In the genomic region with DNA sequence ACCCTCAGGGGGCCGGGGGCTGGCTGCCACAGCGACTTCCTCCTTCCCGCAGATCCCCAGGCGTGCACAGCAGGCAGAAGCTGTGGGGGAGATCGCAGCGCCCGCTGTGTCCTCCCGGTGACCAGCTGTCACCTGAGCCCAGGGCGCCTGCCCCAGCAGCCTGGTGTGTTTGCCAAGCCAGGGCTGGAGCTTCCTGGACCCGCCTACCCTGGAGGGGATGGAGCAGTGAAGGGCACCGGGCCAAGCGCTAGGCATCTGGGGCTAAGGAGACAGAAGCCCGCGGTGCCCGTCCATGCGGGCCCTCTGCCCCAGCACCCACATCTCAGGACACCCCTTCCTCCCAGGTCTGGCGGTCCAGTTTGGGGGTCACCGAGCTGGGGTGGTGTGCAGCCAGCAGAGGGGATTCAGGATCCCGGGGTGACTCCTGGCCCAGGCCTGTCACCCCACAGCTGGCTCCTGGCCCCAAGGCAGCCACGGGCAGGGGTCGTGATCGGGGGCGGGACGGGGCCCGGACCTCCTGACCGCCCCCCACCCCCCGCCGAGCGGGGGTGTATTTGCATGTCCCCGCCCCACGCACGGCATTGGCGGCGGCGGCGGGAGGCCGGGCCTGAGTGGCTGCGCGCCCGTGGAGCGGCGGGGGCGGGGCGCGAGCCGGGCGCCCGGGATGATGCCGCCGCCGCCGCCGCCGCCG, we compare ENCODE assay signal across 1 cellular context.
TF ChIP-seq lines count a peak whose summit lies in the region.

A gene with protein sequence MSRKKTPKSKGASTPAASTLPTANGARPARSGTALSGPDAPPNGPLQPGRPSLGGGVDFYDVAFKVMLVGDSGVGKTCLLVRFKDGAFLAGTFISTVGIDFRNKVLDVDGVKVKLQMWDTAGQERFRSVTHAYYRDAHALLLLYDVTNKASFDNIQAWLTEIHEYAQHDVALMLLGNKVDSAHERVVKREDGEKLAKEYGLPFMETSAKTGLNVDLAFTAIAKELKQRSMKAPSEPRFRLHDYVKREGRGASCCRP (plus strand): TSS at position 645 of the 691 bp plus-strand sequence. CDS start 159 bp downstream, outside the sequence.

TF ChIP-seq in HepG2, 621 proteins besides CTCF, POLR2A, EP300 and RAD21 (continued from another document and continues in another):
- TF ChIP-seq, protein P1, sequence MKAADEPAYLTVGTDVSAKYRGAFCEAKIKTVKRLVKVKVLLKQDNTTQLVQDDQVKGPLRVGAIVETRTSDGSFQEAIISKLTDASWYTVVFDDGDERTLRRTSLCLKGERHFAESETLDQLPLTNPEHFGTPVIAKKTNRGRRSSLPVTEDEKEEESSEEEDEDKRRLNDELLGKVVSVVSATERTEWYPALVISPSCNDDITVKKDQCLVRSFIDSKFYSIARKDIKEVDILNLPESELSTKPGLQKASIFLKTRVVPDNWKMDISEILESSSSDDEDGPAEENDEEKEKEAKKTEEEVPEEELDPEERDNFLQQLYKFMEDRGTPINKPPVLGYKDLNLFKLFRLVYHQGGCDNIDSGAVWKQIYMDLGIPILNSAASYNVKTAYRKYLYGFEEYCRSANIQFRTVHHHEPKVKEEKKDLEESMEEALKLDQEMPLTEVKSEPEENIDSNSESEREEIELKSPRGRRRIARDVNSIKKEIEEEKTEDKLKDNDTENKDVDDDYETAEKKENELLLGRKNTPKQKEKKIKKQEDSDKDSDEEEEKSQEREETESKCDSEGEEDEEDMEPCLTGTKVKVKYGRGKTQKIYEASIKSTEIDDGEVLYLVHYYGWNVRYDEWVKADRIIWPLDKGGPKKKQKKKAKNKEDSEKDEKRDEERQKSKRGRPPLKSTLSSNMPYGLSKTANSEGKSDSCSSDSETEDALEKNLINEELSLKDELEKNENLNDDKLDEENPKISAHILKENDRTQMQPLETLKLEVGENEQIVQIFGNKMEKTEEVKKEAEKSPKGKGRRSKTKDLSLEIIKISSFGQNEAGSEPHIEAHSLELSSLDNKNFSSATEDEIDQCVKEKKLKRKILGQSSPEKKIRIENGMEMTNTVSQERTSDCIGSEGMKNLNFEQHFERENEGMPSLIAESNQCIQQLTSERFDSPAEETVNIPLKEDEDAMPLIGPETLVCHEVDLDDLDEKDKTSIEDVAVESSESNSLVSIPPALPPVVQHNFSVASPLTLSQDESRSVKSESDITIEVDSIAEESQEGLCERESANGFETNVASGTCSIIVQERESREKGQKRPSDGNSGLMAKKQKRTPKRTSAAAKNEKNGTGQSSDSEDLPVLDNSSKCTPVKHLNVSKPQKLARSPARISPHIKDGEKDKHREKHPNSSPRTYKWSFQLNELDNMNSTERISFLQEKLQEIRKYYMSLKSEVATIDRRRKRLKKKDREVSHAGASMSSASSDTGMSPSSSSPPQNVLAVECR (CRISPR knock-in tag; IDR thresholded peaks at IDR 0.05; ENCODE audit: borderline replicate concordance): peak; percentile 68; the same call in 1 of the 2 replicates
- TF ChIP-seq, protein P2, sequence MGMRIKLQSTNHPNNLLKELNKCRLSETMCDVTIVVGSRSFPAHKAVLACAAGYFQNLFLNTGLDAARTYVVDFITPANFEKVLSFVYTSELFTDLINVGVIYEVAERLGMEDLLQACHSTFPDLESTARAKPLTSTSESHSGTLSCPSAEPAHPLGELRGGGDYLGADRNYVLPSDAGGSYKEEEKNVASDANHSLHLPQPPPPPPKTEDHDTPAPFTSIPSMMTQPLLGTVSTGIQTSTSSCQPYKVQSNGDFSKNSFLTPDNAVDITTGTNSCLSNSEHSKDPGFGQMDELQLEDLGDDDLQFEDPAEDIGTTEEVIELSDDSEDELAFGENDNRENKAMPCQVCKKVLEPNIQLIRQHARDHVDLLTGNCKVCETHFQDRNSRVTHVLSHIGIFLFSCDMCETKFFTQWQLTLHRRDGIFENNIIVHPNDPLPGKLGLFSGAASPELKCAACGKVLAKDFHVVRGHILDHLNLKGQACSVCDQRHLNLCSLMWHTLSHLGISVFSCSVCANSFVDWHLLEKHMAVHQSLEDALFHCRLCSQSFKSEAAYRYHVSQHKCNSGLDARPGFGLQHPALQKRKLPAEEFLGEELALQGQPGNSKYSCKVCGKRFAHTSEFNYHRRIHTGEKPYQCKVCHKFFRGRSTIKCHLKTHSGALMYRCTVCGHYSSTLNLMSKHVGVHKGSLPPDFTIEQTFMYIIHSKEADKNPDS (CRISPR knock-in tag; IDR thresholded peaks at IDR 0.05): no peak
- TF ChIP-seq ZNF775 (CRISPR knock-in tag; IDR thresholded peaks at IDR 0.05; ENCODE audit: borderline replicate concordance): no peak
- TF ChIP-seq DPF2 (CRISPR knock-in tag; IDR thresholded peaks at IDR 0.05; ENCODE audit: borderline replicate concordance, low read depth): no peak
- TF ChIP-seq ZNF816 (CRISPR knock-in tag; IDR thresholded peaks at IDR 0.05; ENCODE audit: borderline replicate concordance): no peak
- TF ChIP-seq, protein P3, sequence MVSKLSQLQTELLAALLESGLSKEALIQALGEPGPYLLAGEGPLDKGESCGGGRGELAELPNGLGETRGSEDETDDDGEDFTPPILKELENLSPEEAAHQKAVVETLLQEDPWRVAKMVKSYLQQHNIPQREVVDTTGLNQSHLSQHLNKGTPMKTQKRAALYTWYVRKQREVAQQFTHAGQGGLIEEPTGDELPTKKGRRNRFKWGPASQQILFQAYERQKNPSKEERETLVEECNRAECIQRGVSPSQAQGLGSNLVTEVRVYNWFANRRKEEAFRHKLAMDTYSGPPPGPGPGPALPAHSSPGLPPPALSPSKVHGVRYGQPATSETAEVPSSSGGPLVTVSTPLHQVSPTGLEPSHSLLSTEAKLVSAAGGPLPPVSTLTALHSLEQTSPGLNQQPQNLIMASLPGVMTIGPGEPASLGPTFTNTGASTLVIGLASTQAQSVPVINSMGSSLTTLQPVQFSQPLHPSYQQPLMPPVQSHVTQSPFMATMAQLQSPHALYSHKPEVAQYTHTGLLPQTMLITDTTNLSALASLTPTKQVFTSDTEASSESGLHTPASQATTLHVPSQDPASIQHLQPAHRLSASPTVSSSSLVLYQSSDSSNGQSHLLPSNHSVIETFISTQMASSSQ (IDR thresholded peaks at IDR 0.05; ENCODE audit: low read depth): no peak
- TF ChIP-seq, protein P3 (CRISPR knock-in tag; IDR thresholded peaks at IDR 0.05; ENCODE audit: borderline replicate concordance): no peak
- TF ChIP-seq, protein P4, sequence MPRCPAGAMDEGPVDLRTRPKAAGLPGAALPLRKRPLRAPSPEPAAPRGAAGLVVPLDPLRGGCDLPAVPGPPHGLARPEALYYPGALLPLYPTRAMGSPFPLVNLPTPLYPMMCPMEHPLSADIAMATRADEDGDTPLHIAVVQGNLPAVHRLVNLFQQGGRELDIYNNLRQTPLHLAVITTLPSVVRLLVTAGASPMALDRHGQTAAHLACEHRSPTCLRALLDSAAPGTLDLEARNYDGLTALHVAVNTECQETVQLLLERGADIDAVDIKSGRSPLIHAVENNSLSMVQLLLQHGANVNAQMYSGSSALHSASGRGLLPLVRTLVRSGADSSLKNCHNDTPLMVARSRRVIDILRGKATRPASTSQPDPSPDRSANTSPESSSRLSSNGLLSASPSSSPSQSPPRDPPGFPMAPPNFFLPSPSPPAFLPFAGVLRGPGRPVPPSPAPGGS (CRISPR knock-in tag; IDR thresholded peaks at IDR 0.05): no peak
- no peak for TF ChIP-seq ZNF709 (CRISPR knock-in tag; IDR thresholded peaks at IDR 0.05)
- no peak for TF ChIP-seq ZNF777 (CRISPR knock-in tag; IDR thresholded peaks at IDR 0.05)
- TF ChIP-seq, protein P5, sequence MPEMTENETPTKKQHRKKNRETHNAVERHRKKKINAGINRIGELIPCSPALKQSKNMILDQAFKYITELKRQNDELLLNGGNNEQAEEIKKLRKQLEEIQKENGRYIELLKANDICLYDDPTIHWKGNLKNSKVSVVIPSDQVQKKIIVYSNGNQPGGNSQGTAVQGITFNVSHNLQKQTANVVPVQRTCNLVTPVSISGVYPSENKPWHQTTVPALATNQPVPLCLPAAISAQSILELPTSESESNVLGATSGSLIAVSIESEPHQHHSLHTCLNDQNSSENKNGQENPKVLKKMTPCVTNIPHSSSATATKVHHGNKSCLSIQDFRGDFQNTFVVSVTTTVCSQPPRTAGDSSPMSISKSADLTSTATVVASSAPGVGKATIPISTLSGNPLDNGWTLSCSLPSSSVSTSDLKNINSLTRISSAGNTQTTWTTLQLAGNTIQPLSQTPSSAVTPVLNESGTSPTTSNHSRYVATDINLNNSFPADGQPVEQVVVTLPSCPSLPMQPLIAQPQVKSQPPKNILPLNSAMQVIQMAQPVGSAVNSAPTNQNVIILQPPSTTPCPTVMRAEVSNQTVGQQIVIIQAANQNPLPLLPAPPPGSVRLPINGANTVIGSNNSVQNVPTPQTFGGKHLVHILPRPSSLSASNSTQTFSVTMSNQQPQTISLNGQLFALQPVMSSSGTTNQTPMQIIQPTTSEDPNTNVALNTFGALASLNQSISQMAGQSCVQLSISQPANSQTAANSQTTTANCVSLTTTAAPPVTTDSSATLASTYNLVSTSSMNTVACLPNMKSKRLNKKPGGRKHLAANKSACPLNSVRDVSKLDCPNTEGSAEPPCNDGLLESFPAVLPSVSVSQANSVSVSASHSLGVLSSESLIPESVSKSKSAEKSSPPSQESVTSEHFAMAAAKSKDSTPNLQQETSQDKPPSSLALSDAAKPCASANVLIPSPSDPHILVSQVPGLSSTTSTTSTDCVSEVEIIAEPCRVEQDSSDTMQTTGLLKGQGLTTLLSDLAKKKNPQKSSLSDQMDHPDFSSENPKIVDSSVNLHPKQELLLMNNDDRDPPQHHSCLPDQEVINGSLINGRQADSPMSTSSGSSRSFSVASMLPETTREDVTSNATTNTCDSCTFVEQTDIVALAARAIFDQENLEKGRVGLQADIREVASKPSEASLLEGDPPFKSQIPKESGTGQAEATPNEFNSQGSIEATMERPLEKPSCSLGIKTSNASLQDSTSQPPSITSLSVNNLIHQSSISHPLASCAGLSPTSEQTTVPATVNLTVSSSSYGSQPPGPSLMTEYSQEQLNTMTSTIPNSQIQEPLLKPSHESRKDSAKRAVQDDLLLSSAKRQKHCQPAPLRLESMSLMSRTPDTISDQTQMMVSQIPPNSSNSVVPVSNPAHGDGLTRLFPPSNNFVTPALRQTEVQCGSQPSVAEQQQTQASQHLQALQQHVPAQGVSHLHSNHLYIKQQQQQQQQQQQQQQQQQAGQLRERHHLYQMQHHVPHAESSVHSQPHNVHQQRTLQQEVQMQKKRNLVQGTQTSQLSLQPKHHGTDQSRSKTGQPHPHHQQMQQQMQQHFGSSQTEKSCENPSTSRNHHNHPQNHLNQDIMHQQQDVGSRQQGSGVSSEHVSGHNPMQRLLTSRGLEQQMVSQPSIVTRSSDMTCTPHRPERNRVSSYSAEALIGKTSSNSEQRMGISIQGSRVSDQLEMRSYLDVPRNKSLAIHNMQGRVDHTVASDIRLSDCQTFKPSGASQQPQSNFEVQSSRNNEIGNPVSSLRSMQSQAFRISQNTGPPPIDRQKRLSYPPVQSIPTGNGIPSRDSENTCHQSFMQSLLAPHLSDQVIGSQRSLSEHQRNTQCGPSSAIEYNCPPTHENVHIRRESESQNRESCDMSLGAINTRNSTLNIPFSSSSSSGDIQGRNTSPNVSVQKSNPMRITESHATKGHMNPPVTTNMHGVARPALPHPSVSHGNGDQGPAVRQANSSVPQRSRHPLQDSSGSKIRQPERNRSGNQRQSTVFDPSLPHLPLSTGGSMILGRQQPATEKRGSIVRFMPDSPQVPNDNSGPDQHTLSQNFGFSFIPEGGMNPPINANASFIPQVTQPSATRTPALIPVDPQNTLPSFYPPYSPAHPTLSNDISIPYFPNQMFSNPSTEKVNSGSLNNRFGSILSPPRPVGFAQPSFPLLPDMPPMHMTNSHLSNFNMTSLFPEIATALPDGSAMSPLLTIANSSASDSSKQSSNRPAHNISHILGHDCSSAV (CRISPR knock-in tag; IDR thresholded peaks at IDR 0.05; ENCODE audit: borderline replicate concordance): no peak
- TF ChIP-seq ZNF780A (CRISPR knock-in tag; IDR thresholded peaks at IDR 0.05): no peak
- TF ChIP-seq MIXL1 (CRISPR knock-in tag; IDR thresholded peaks at IDR 0.05): no peak
- 0 out of 2 replicates have a peak, but pooled peaks have one; percentile 46 for TF ChIP-seq ZNF674 (CRISPR knock-in tag; IDR thresholded peaks at IDR 0.05; ENCODE audit: low read depth)
- TF ChIP-seq ZFP36L1 (CRISPR knock-in tag; IDR thresholded peaks at IDR 0.05): peak; percentile 86; the same call in 1 of the 2 replicates
- 0 out of 2 replicates have a peak, but pooled peaks have one; percentile 4 for TF ChIP-seq NFKB2 (CRISPR knock-in tag; IDR thresholded peaks at IDR 0.05; ENCODE audit: borderline replicate concordance)
- no peak for TF ChIP-seq NFIB (CRISPR knock-in tag; IDR thresholded peaks at IDR 0.05; ENCODE audit: borderline replicate concordance)
- no peak for TF ChIP-seq ZNF564 (CRISPR knock-in tag; IDR thresholded peaks at IDR 0.05)
- no peak for TF ChIP-seq ZNF878 (CRISPR knock-in tag; IDR thresholded peaks at IDR 0.05)
- TF ChIP-seq ZNF616 (CRISPR knock-in tag; IDR thresholded peaks at IDR 0.05; ENCODE audit: low read depth): no peak
- no peak for TF ChIP-seq SRY (CRISPR knock-in tag; IDR thresholded peaks at IDR 0.05)
- no peak for TF ChIP-seq ZBTB20 (CRISPR knock-in tag; IDR thresholded peaks at IDR 0.05; ENCODE audit: borderline replicate concordance, low read depth)
- no peak for TF ChIP-seq HNRNPLL (IDR thresholded peaks at IDR 0.05; ENCODE audit: low read depth, low read length, poor library complexity, severe bottlenecking)
- no peak for TF ChIP-seq ZC3H4 (CRISPR knock-in tag; IDR thresholded peaks at IDR 0.05; ENCODE audit: borderline replicate concordance)
- peak; percentile 14 for TF ChIP-seq ZEB1 (IDR thresholded peaks at IDR 0.05; ENCODE audit: insufficient replicate concordance, low read depth)
- no peak for TF ChIP-seq ZBTB8A (CRISPR knock-in tag; IDR thresholded peaks at IDR 0.05; ENCODE audit: borderline replicate concordance, low read depth)
- TF ChIP-seq, protein P6, sequence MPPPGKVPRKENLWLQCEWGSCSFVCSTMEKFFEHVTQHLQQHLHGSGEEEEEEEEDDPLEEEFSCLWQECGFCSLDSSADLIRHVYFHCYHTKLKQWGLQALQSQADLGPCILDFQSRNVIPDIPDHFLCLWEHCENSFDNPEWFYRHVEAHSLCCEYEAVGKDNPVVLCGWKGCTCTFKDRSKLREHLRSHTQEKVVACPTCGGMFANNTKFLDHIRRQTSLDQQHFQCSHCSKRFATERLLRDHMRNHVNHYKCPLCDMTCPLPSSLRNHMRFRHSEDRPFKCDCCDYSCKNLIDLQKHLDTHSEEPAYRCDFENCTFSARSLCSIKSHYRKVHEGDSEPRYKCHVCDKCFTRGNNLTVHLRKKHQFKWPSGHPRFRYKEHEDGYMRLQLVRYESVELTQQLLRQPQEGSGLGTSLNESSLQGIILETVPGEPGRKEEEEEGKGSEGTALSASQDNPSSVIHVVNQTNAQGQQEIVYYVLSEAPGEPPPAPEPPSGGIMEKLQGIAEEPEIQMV (CRISPR knock-in tag; IDR thresholded peaks at IDR 0.05; ENCODE audit: low read depth): no peak
- TF ChIP-seq GATAD1 (CRISPR knock-in tag; IDR thresholded peaks at IDR 0.05): peak; percentile 27; the same call in 1 of the 2 replicates
- TF ChIP-seq TBP (CRISPR knock-in tag; IDR thresholded peaks at IDR 0.05): no peak
- no peak for TF ChIP-seq JARID2 (CRISPR knock-in tag; IDR thresholded peaks at IDR 0.05; ENCODE audit: insufficient replicate concordance)
- TF ChIP-seq KAT7 (CRISPR knock-in tag; IDR thresholded peaks at IDR 0.05; ENCODE audit: borderline replicate concordance): no peak
